Comparison of ENCODE assay signal across 1 cellular context in genomic region chr2:26347286-26347865, GRCh38.
TF ChIP-seq lines count a peak whose summit lies in the region.

No MANE protein-coding gene starts in this region.

TF ChIP-seq in GM23338, 12 proteins besides CTCF, POLR2A, EP300 and RAD21 (continued from another document):
- TF ChIP-seq, protein P1, sequence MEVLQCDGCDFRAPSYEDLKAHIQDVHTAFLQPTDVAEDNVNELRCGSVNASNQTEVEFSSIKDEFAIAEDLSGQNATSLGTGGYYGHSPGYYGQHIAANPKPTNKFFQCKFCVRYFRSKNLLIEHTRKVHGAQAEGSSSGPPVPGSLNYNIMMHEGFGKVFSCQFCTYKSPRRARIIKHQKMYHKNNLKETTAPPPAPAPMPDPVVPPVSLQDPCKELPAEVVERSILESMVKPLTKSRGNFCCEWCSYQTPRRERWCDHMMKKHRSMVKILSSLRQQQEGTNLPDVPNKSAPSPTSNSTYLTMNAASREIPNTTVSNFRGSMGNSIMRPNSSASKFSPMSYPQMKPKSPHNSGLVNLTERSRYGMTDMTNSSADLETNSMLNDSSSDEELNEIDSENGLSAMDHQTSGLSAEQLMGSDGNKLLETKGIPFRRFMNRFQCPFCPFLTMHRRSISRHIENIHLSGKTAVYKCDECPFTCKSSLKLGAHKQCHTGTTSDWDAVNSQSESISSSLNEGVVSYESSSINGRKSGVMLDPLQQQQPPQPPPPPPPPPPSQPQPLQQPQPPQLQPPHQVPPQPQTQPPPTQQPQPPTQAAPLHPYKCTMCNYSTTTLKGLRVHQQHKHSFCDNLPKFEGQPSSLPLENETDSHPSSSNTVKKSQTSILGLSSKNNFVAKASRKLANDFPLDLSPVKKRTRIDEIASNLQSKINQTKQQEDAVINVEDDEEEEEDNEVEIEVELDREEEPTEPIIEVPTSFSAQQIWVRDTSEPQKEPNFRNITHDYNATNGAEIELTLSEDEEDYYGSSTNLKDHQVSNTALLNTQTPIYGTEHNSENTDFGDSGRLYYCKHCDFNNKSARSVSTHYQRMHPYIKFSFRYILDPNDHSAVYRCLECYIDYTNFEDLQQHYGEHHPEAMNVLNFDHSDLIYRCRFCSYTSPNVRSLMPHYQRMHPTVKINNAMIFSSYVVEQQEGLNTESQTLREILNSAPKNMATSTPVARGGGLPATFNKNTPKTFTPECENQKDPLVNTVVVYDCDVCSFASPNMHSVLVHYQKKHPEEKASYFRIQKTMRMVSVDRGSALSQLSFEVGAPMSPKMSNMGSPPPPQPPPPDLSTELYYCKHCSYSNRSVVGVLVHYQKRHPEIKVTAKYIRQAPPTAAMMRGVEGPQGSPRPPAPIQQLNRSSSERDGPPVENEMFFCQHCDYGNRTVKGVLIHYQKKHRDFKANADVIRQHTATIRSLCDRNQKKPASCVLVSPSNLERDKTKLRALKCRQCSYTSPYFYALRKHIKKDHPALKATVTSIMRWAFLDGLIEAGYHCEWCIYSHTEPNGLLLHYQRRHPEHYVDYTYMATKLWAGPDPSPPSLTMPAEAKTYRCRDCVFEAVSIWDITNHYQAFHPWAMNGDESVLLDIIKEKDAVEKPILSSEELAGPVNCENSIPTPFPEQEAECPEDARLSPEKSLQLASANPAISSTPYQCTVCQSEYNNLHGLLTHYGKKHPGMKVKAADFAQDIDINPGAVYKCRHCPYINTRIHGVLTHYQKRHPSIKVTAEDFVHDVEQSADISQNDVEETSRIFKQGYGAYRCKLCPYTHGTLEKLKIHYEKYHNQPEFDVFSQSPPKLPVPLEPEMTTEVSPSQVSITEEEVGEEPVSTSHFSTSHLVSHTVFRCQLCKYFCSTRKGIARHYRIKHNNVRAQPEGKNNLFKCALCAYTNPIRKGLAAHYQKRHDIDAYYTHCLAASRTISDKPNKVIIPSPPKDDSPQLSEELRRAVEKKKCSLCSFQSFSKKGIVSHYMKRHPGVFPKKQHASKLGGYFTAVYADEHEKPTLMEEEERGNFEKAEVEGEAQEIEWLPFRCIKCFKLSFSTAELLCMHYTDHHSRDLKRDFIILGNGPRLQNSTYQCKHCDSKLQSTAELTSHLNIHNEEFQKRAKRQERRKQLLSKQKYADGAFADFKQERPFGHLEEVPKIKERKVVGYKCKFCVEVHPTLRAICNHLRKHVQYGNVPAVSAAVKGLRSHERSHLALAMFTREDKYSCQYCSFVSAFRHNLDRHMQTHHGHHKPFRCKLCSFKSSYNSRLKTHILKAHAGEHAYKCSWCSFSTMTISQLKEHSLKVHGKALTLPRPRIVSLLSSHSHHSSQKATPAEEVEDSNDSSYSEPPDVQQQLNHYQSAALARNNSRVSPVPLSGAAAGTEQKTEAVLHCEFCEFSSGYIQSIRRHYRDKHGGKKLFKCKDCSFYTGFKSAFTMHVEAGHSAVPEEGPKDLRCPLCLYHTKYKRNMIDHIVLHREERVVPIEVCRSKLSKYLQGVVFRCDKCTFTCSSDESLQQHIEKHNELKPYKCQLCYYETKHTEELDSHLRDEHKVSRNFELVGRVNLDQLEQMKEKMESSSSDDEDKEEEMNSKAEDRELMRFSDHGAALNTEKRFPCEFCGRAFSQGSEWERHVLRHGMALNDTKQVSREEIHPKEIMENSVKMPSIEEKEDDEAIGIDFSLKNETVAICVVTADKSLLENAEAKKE (CRISPR knock-in tag; IDR thresholded peaks at IDR 0.05) = no peak
- no peak for TF ChIP-seq POLR2AphosphoS5 (IDR thresholded peaks at IDR 0.05; ENCODE audit: low read depth)
- TF ChIP-seq NANOG (IDR thresholded peaks at IDR 0.05; ENCODE audit: borderline replicate concordance) = no peak
- TF ChIP-seq STAT1 (IDR thresholded peaks at IDR 0.05; ENCODE audit: unreplicated experiment) = no peak
- TF ChIP-seq ZNF114 (CRISPR knock-in tag; IDR thresholded peaks at IDR 0.05) = no peak
- TF ChIP-seq CREB1 (CRISPR knock-in tag; IDR thresholded peaks at IDR 0.05; ENCODE audit: low read depth) = no peak
- TF ChIP-seq, protein P2, sequence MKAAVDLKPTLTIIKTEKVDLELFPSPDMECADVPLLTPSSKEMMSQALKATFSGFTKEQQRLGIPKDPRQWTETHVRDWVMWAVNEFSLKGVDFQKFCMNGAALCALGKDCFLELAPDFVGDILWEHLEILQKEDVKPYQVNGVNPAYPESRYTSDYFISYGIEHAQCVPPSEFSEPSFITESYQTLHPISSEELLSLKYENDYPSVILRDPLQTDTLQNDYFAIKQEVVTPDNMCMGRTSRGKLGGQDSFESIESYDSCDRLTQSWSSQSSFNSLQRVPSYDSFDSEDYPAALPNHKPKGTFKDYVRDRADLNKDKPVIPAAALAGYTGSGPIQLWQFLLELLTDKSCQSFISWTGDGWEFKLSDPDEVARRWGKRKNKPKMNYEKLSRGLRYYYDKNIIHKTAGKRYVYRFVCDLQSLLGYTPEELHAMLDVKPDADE (IDR thresholded peaks at IDR 0.05) = no peak
